ENCODE assay signal across 9 cellular contexts in genomic region chr5:138461343-138462125, GRCh38. TPM values are rescaled to one million over a fixed set of nuclear protein-coding genes. Genes with fewer than 3 reads are reported as not detected.
DNase-seq lines count a peak whose midpoint lies in the region; ATAC-seq and TF ChIP-seq lines count a peak whose summit lies in the region.
"Had no signal": no experiment of that assay in that cellular context is flagged by ENCODE, and none has a peak within 500 bp of the region (broad histone marks: within the 10 kb centered on the region; RNA-seq: fewer than 3 reads in every experiment).

No MANE protein-coding gene starts in this region.

- no peak for ATAC-seq in SK-N-SH treated with all-trans-retinoic acid at 6 μM for 48 hours

- H3K4me1 ChIP-seq in SK-N-SH (ENCODE audit: control insufficient read depth in 1 of 2, insufficient read depth in 2 of 2, low read depth in 1 of 2, low read length in 1 of 2): peaks cover under 1 to 15% of the 10 kb centered on the region in 2 experiments; a peak in 1 of 4 replicates

- H3K4me2 ChIP-seq in SK-N-SH: no peak overlapping the region

- POLR2A ChIA-PET in SK-N-SH (lab: Yijun Ruan, JAX): no interaction called here

- no peaks in the 10 kb centered on the region for H3K27me3 ChIP-seq in SK-N-SH (ENCODE audit: insufficient read depth)
- H3K27me3 ChIP-seq: Peyer's patch had no signal

- H3K9ac ChIP-seq in SK-N-SH: no peak overlapping the region

- no peaks in the 10 kb centered on the region for H3K36me3 ChIP-seq in SK-N-SH (replicated peaks in 1 of 2; ENCODE audit: control insufficient read depth in 1 of 2, insufficient read depth in 2 of 2, low read length in 1 of 2)
- H3K36me3 ChIP-seq: Peyer's patch had no signal

- DNase-seq in SK-N-SH (no peak), T1000 (lab: John Stamatoyannopoulos, UW) (peak; percentile 34), fibroblast of pulmonary artery (ENCODE audit: low read depth) (peak; percentile 83), skeletal muscle cell (ENCODE audit: low read depth) (peak; percentile 59), middle frontal gyrus (ENCODE audit: extremely low spot score, low spot score) (no peak), GM19240 (ENCODE audit: insufficient read length, low spot score) (no peak)
- DNase-seq in activated CD4-positive, CD25-positive, alpha-beta regulatory T cell (lab: John Stamatoyannopoulos, UW): no peak
- DNase-seq: Peyer's patch had no signal

- WGBS in SK-N-SH (ENCODE audit: low lambda C conversion rate): 92% methylated on average over 11 of the region's 11 CpGs

- H3K9me2 ChIP-seq in SK-N-SH: no peaks in the 10 kb centered on the region

- H3K9me3 ChIP-seq in SK-N-SH: no peaks in the 10 kb centered on the region
- H3K9me3 ChIP-seq: Peyer's patch had no signal

- peaks cover 10% of the 10 kb centered on the region for H4K20me1 ChIP-seq in SK-N-SH (ENCODE audit: insufficient read depth)

- H2AFZ ChIP-seq in SK-N-SH (ENCODE audit: low read depth): no peak overlapping the region; the same call in 1 of the 2 replicates

- H3K4me3 ChIP-seq in SK-N-SH (ENCODE audit: low read depth in 2 of 2, low read length in 1 of 2): no peak overlapping the region
- H3K4me3 ChIP-seq in fibroblast of pulmonary artery (replicated peaks; ENCODE audit: low read depth, low read length): no peak overlapping the region
- H3K4me3 ChIP-seq in skeletal muscle cell (ENCODE audit: low read depth, low read length): no peak overlapping the region
- H3K4me3 ChIP-seq: Peyer's patch had no signal

- TF ChIP-seq CTCF in SK-N-SH (IDR thresholded peaks at IDR 0.05): no peak
- TF ChIP-seq CTCF in fibroblast of pulmonary artery (IDR thresholded peaks at IDR 0.05; ENCODE audit: low read length, missing control alignments): no peak

- CTCF ChIA-PET in SK-N-SH (lab: Yijun Ruan, JAX): interaction anchor here (1.2 to 11.7 kb wide), 3 partner anchors 12 to 51 kb away, joined by 3 to 196 read pairs (median 131); no protein-coding TSS in a partner anchor

- 0 out of 2 replicates have a peak, but pooled peaks cover 8% of the 10 kb centered on the region for H3K79me2 ChIP-seq in SK-N-SH (ENCODE audit: insufficient read depth)

- peaks cover 4% of the 10 kb centered on the region for H3F3A ChIP-seq in SK-N-SH (replicated peaks; ENCODE audit: insufficient read depth)

- TF ChIP-seq EP300 in SK-N-SH (IDR thresholded peaks at IDR 0.05; ENCODE audit: borderline replicate concordance in 1 of 2, low read depth in 1 of 2, low read length in 1 of 2): no peak

- no peak for TF ChIP-seq RAD21 in SK-N-SH (IDR thresholded peaks at IDR 0.05; ENCODE audit: low read length)

- no peak overlapping the region for H3K27ac ChIP-seq in SK-N-SH (ENCODE audit: low read depth in 2 of 2, low read length in 1 of 2)
- H3K27ac ChIP-seq: Peyer's patch had no signal

TF ChIP-seq in SK-N-SH, 30 proteins besides CTCF, POLR2A, EP300 and RAD21:
- TF ChIP-seq USF1 (IDR thresholded peaks at IDR 0.05; ENCODE audit: borderline replicate concordance, low read depth) (peak; percentile 85), MEF2A (IDR thresholded peaks at IDR 0.05; ENCODE audit: borderline replicate concordance, low read depth) (no peak), TAF1 (IDR thresholded peaks at IDR 0.05; ENCODE audit: borderline replicate concordance, low read depth, low read length) (no peak), USF2 (IDR thresholded peaks at IDR 0.05; ENCODE audit: borderline replicate concordance, low read depth, low read length) (no peak), NRF1 (IDR thresholded peaks at IDR 0.05; ENCODE audit: low read depth, low read length) (no peak), TCF12 (IDR thresholded peaks at IDR 0.05) (no peak), FOXJ3 (CRISPR knock-in tag; IDR thresholded peaks at IDR 0.05) (no peak), IRF3 (IDR thresholded peaks at IDR 0.05; ENCODE audit: low read depth, low read length) (no peak)

TF ChIP-seq in SK-N-SH treated with all-trans-retinoic acid at 6 μM for 48 hours, 23 proteins besides CTCF, POLR2A, EP300 and RAD21:
- TF ChIP-seq ZFP30 (CRISPR knock-in tag; IDR thresholded peaks at IDR 0.05) (no peak), PATZ1 (CRISPR knock-in tag; IDR thresholded peaks at IDR 0.05; ENCODE audit: borderline replicate concordance) (no peak), TOX (CRISPR knock-in tag; IDR thresholded peaks at IDR 0.05; ENCODE audit: borderline replicate concordance) (no peak), ZNF70 (CRISPR knock-in tag; IDR thresholded peaks at IDR 0.05) (no peak), SNAI2 (CRISPR knock-in tag; IDR thresholded peaks at IDR 0.05) (no peak), RARB (CRISPR knock-in tag; IDR thresholded peaks at IDR 0.05) (no peak)

RNA-seq across cellular contexts. Expression of gene EGR1, which starts 3.7 kb away (rescaled TPM):
- 28.4 and 48.0 TPM in 2 replicates for polyA plus RNA-seq in SK-N-SH (2012; rRNA removed)
- polyA plus RNA-seq in SK-N-SH (2012; cell fraction: cytosol; rRNA removed): 28.1 and 41.7 TPM in 2 replicates
- 81.7 and 86.6 TPM in 2 replicates for polyA plus RNA-seq in SK-N-SH (2012; cell fraction: nucleus; rRNA removed)

RNA-seq across cellular contexts. Expression of gene REEP2, which starts 22.7 kb away (rescaled TPM):
- polyA plus RNA-seq in SK-N-SH (2012; rRNA removed): 25.4 and 31.2 TPM in 2 replicates
- polyA plus RNA-seq in SK-N-SH (2012; cell fraction: cytosol; rRNA removed): 22.8 and 24.0 TPM in 2 replicates
- polyA plus RNA-seq in SK-N-SH (2012; cell fraction: nucleus; rRNA removed): 63.3 and 71.6 TPM in 2 replicates

Comparison
In these comparisons a context has a peak if more than half of its experiments do, and no peak if none do; other contexts are left out.
1. DNase-seq: peak in T1000 (single experiment), fibroblast of pulmonary artery (single experiment) and skeletal muscle cell (single experiment); none in SK-N-SH (single experiment), middle frontal gyrus (single experiment), GM19240 (single experiment) and activated CD4-positive, CD25-positive, alpha-beta regulatory T cell (0 of 4).